Comparison of ENCODE assay signal across 22 cellular contexts in genomic region chr17:15413101-15413750, GRCh38.
"Had no signal": no experiment of that assay in that cellular context is flagged by ENCODE, and none has a peak within 500 bp of the region (broad histone marks: within the 10 kb centered on the region; RNA-seq: fewer than 3 reads in every experiment).

No MANE protein-coding gene starts in this region.

- H3K4me3 ChIP-seq: colonic mucosa, left lung, thoracic aorta had no signal

- H3K27ac Mint-ChIP-seq: activated B cell treated with CpG ODN at 0.5 μM for 24 hours; activated CD8-positive, alpha-beta T cell treated with anti-CD3 and anti-CD28 coated beads for 36 hours; activated naive CD4-positive, alpha-beta T cell treated with anti-CD3 and anti-CD28 coated beads for 36 hours; endodermal cell; naive thymus-derived CD4-positive, alpha-beta T cell had no signal

- H3K36me3 ChIP-seq: brain microvascular endothelial cell, colonic mucosa, left lung, neutrophil, thoracic aorta had no signal

- H3K4me1 Mint-ChIP-seq: activated B cell treated with CpG ODN at 0.5 μM for 24 hours, endodermal cell had no signal

- H3K4me3 Mint-ChIP-seq: activated B cell treated with CpG ODN at 0.5 μM for 24 hours; activated CD8-positive, alpha-beta T cell treated with anti-CD3 and anti-CD28 coated beads for 36 hours; activated naive CD4-positive, alpha-beta T cell treated with anti-CD3 and anti-CD28 coated beads for 36 hours; activated T-cell treated with anti-CD3 and anti-CD28 coated beads, Interleukin-2, amount 50 U/mL, for 4 hours; central memory CD8-positive, alpha-beta T cell; endodermal cell; naive thymus-derived CD4-positive, alpha-beta T cell had no signal

- H3K27me3 Mint-ChIP-seq: activated B cell treated with CpG ODN at 0.5 μM for 24 hours; activated CD8-positive, alpha-beta T cell treated with anti-CD3 and anti-CD28 coated beads for 36 hours; central memory CD8-positive, alpha-beta T cell; naive thymus-derived CD4-positive, alpha-beta T cell had no signal

- H3K4me1 ChIP-seq: colonic mucosa, parathyroid adenoma had no signal

- H3K9me3 Mint-ChIP-seq: activated B cell treated with CpG ODN at 0.5 μM for 24 hours; activated CD8-positive, alpha-beta T cell treated with anti-CD3 and anti-CD28 coated beads for 36 hours; activated naive CD4-positive, alpha-beta T cell treated with anti-CD3 and anti-CD28 coated beads for 36 hours; activated T-cell treated with anti-CD3 and anti-CD28 coated beads, Interleukin-2, amount 50 U/mL, for 4 hours; central memory CD8-positive, alpha-beta T cell had no signal

- H3K79me2 ChIP-seq: parathyroid adenoma had no signal

- H3K27ac ChIP-seq: brain microvascular endothelial cell, colonic mucosa, epithelial cell of prostate, neutrophil, parathyroid adenoma, thoracic aorta had no signal

- H3K9ac ChIP-seq: parathyroid adenoma had no signal

- H3K36me3 Mint-ChIP-seq: naive thymus-derived CD4-positive, alpha-beta T cell had no signal

- ATAC-seq: activated CD8-positive, alpha-beta T cell treated with anti-CD3 and anti-CD28 coated beads for 36 hours; activated T-cell treated with anti-CD3 and anti-CD28 coated beads, Interleukin-2, amount 50 U/mL, for 4 hours; left lung; naive thymus-derived CD4-positive, alpha-beta T cell had no signal

- H2AFZ ChIP-seq: parathyroid adenoma had no signal

- DNase-seq: activated B cell treated with CpG ODN at 0.5 μM for 24 hours; activated CD4-positive, alpha-beta T cell treated with anti-CD3 and anti-CD28 coated beads for 48 hours; activated CD8-positive, alpha-beta T cell treated with anti-CD3 and anti-CD28 coated beads for 36 hours; activated naive CD4-positive, alpha-beta T cell treated with anti-CD3 and anti-CD28 coated beads for 36 hours; activated T-cell treated with anti-CD3 and anti-CD28 coated beads, Interleukin-2, amount 50 U/mL, for 4 hours; brain microvascular endothelial cell; colonic mucosa; endodermal cell; foreskin melanocyte; head of caudate nucleus; left lung; naive thymus-derived CD4-positive, alpha-beta T cell; small intestine; stimulated activated CD4-positive, alpha-beta T cell treated with anti-CD3 and anti-CD28 coated beads, Interleukin-15, amount 100 ng/mL, for 24 hours; stimulated activated CD4-positive, alpha-beta T cell treated with anti-CD3 and anti-CD28 coated beads, Interleukin-2, amount 100 ng/mL, for 48 hours; T-helper 1 cell; T-helper 9 cell had no signal

- H3K27me3 ChIP-seq: brain microvascular endothelial cell, colonic mucosa, left lung, neutrophil had no signal

- H3K9me3 ChIP-seq: colonic mucosa, left lung, neutrophil, thoracic aorta had no signal
